ENCODE assay signal across 12 cellular contexts in the genomic region with DNA sequence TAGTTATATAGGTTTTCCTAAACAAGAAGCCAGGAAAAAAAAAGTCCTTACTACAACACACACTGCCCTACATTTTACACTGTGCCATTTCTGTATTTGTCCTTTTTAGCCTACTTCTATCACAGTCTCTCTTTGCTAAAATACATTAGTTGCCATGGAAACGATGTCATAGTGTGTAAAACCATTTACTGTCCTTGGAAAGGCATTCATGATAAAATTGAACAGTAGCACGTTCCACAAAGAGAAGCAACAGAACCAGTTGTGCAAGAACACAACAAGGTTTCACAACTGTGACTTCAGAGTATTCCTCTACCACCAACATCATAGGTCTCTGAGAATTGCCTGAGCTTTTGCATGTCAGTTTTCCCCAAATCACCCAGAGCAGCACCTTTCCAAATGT. TPM values are rescaled to one million over a fixed set of nuclear protein-coding genes. Genes with fewer than 3 reads are reported as not detected.
DNase-seq lines count a peak whose midpoint lies in the region; ATAC-seq and TF ChIP-seq lines count a peak whose summit lies in the region.
"Had no signal": no experiment of that assay in that cellular context is flagged by ENCODE, and none has a peak within 500 bp of the region (broad histone marks: within the 10 kb centered on the region; RNA-seq: fewer than 3 reads in every experiment).

No MANE protein-coding gene starts in this region.

- H3K4me2 ChIP-seq in Karpas-422 (ENCODE audit: low read depth, low read length, poor library complexity, severe bottlenecking): peak overlapping the region; percentile 19
- H3K4me2 ChIP-seq: A549 had no signal

- 0 out of 2 replicates have a peak, but pooled peaks cover 3% of the 10 kb centered on the region for H3K36me3 ChIP-seq in Karpas-422 (ENCODE audit: insufficient read depth, low read length)
- H3K36me3 ChIP-seq: stomach had no signal

- no peak overlapping the region for H3K4me3 ChIP-seq in Karpas-422 (ENCODE audit: low read length)
- H3K4me3 ChIP-seq: A549, stomach had no signal

- no peaks in the 10 kb centered on the region for H3K9me3 ChIP-seq in Karpas-422 (ENCODE audit: low read length)
- H3K9me3 ChIP-seq: A549, stomach had no signal

- no peaks in the 10 kb centered on the region for H3K9me3 Mint-ChIP-seq in brain
- H3K9me3 Mint-ChIP-seq in naive thymus-derived CD8-positive, alpha-beta T cell: no peaks in the 10 kb centered on the region

- no peaks in the 10 kb centered on the region for H3K27me3 ChIP-seq in Karpas-422 (ENCODE audit: low read length)
- H3K27me3 ChIP-seq: stomach had no signal

- H3K9ac ChIP-seq in Karpas-422 (ENCODE audit: low read length): no peak overlapping the region

- H4K20me1 ChIP-seq in Karpas-422 (ENCODE audit: insufficient read depth, low read depth, low read length): no peaks in the 10 kb centered on the region

- H3K4me1 ChIP-seq in Karpas-422 (ENCODE audit: low read length): peaks cover 98% of the 10 kb centered on the region
- H3K4me1 ChIP-seq: A549 had no signal

- H3K27ac Mint-ChIP-seq in brain: peak overlapping the region; percentile 40 to 93 (median 76)
- peak overlapping the region in 8 of 10 donors; percentile 22 to 89 (median 44) for H3K27ac Mint-ChIP-seq in naive thymus-derived CD8-positive, alpha-beta T cell

- no peaks in the 10 kb centered on the region for H3K9me2 ChIP-seq in Karpas-422 (replicated peaks; ENCODE audit: insufficient read depth, low read length)

- no peaks in the 10 kb centered on the region for H3K27me3 Mint-ChIP-seq in brain
- H3K27me3 Mint-ChIP-seq in naive thymus-derived CD8-positive, alpha-beta T cell: no peaks in the 10 kb centered on the region

- ATAC-seq in naive thymus-derived CD8-positive, alpha-beta T cell: peak; percentile 19 to 45
- ATAC-seq: A549 had no signal

- H3K79me2 ChIP-seq in Karpas-422 (ENCODE audit: low read length): peaks cover 99% of the 10 kb centered on the region

- POLR2A ChIA-PET in naive thymus-derived CD8-positive, alpha-beta T cell (lab: Charles Lee): no interaction called here

- H3K4me1 Mint-ChIP-seq in brain: no peaks in the 10 kb centered on the region
- peaks cover 51 to 94% (median 85%) of the 10 kb centered on the region in 4 donors for H3K4me1 Mint-ChIP-seq in naive thymus-derived CD8-positive, alpha-beta T cell

- TF ChIP-seq CTCF in brain (conservative IDR thresholded peaks at IDR 0.05): no peak

- H3K36me3 Mint-ChIP-seq in brain: peaks cover 19% of the 10 kb centered on the region
- peaks cover 0 to 20% (median 0%) of the 10 kb centered on the region in 3 donors for H3K36me3 Mint-ChIP-seq in naive thymus-derived CD8-positive, alpha-beta T cell

- no peak overlapping the region; the same call in 1 of the 2 replicates for H3K27ac ChIP-seq in Karpas-422 (ENCODE audit: low read length)
- H3K27ac ChIP-seq: A549, stomach had no signal

- H3K4me3 Mint-ChIP-seq in brain: peak overlapping the region in 4 of 5 experiments; percentile 38 to 74 (median 56)
- H3K4me3 Mint-ChIP-seq in naive thymus-derived CD8-positive, alpha-beta T cell: peak overlapping the region in 2 of 10 donors; percentile 12 to 20

- DNase-seq in NCI-H2227 (lab: John Stamatoyannopoulos, UW; ENCODE audit: unreplicated experiment): peak; percentile 68
- DNase-seq in NCI-H2227 treated with DMSO at 0.1 percent for 48 hours (lab: John Stamatoyannopoulos, UW): no peak
- peak; percentile 61 for DNase-seq in Karpas-422
- no peak for DNase-seq in naive thymus-derived CD8-positive, alpha-beta T cell
- no peak for DNase-seq in LoVo (ENCODE audit: low spot score)
- DNase-seq in SK-N-DZ (ENCODE audit: low spot score): no peak
- DNase-seq in KG1 (lab: John Stamatoyannopoulos, UW): no peak
- DNase-seq: cortex of kidney, GDM1, stomach had no signal

- no peak overlapping the region for H2AFZ ChIP-seq in Karpas-422 (ENCODE audit: low read length)

RNA-seq across cellular contexts. Expression of gene FYN, which starts 20.5 kb away (rescaled TPM):
- total RNA-seq in Karpas-422 (2014; rRNA removed; shearing (Covaris generic); ENCODE audit: low replicate concordance): 249 and 311 TPM in 2 replicates
- polyA plus RNA-seq in brain (ENCODE audit: insufficient read depth, low read depth, low replicate concordance): 338 TPM
- 100 to 1,000 TPM; 521 to 531 TPM for total RNA-seq in naive thymus-derived CD8-positive, alpha-beta T cell
- 100 to 1,000 TPM; 159 to 317 (median 317) TPM for polyA plus RNA-seq in naive thymus-derived CD8-positive, alpha-beta T cell
- polyA plus RNA-seq in SK-N-DZ (2014; cell fraction: cytosol; rRNA removed): 122 and 147 TPM in 2 replicates
- 64.5 and 79.5 TPM in 2 replicates for polyA plus RNA-seq in SK-N-DZ (2014; cell fraction: nucleus; rRNA removed)

Comparison
In these comparisons a context has a peak if more than half of its experiments do, and no peak if none do; other contexts are left out.
1. DNase-seq: peak in NCI-H2227 (single experiment) and Karpas-422 (single experiment); none in NCI-H2227 treated with DMSO at 0.1 percent for 48 hours (single experiment), naive thymus-derived CD8-positive, alpha-beta T cell (0 of 10), LoVo (single experiment), SK-N-DZ (single experiment) and KG1 (single experiment).